Comparison of ENCODE assay signal across 1 cellular context in the genomic region with DNA sequence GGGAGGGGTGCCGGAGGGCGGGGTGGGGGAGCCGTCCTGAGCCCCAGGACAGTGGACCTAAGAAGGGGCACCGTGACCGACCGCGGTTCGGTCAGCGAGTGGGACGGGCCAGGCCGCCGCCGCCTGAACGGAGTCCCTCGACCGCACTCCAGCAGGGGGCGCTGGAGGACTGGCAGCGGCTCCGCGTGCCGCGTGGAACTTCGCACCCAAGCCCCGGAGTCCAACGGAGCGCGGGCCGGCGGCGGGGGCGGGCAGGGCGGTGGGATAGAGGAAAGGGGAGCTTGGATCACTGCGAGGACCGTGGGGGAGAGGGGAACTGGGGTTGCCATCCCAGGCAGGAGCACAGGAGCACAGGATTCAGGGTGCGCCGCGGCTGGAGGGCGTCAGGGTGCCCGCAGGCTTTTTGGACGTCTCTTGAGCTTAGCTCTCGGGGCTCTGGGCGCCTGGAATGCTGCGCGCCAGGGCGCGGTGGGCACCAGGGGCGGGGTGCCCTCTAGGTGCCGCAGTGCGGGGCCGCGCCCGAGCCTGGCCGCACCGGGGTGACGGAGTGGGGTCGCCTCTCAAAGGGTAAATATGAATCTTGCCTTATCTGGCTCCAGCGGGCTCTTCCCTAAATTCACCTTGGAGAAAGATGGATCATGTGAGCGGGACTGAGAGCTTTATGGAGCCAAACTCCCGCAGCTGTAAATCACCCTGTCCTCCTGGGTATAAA.
TF ChIP-seq lines count a peak whose summit lies in the region.

No MANE protein-coding gene starts in this region.

TF ChIP-seq in HepG2, 621 proteins besides CTCF, POLR2A, EP300 and RAD21 (continued from another document and continues in another):
- TF ChIP-seq, protein P1, sequence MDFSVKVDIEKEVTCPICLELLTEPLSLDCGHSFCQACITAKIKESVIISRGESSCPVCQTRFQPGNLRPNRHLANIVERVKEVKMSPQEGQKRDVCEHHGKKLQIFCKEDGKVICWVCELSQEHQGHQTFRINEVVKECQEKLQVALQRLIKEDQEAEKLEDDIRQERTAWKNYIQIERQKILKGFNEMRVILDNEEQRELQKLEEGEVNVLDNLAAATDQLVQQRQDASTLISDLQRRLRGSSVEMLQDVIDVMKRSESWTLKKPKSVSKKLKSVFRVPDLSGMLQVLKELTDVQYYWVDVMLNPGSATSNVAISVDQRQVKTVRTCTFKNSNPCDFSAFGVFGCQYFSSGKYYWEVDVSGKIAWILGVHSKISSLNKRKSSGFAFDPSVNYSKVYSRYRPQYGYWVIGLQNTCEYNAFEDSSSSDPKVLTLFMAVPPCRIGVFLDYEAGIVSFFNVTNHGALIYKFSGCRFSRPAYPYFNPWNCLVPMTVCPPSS (IDR thresholded peaks at IDR 0.05) = no peak
- TF ChIP-seq TMF1 (CRISPR knock-in tag; IDR thresholded peaks at IDR 0.05; ENCODE audit: low read depth) (0 out of 2 replicates have a peak, but pooled peaks have one; percentile 64), ZNF670 (CRISPR knock-in tag; IDR thresholded peaks at IDR 0.05; ENCODE audit: borderline replicate concordance) (no peak), GRHL1 (CRISPR knock-in tag; conservative IDR thresholded peaks at IDR 0.05) (no peak), TARDBP (CRISPR knock-in tag; IDR thresholded peaks at IDR 0.05) (no peak), MAF1 (CRISPR knock-in tag; IDR thresholded peaks at IDR 0.05; ENCODE audit: borderline replicate concordance) (no peak), ELF3 (CRISPR knock-in tag; IDR thresholded peaks at IDR 0.05) (peak; percentile 36; the same call in 1 of the 2 replicates), REXO4 (CRISPR knock-in tag; IDR thresholded peaks at IDR 0.05; ENCODE audit: borderline replicate concordance) (0 out of 2 replicates have a peak, but pooled peaks have one; percentile 81), ZNF382 (CRISPR knock-in tag; IDR thresholded peaks at IDR 0.05; ENCODE audit: borderline replicate concordance) (no peak), ZNF891 (CRISPR knock-in tag; IDR thresholded peaks at IDR 0.05) (no peak), TFE3 (CRISPR knock-in tag; IDR thresholded peaks at IDR 0.05) (0 out of 2 replicates have a peak, but pooled peaks have one; percentile 51), HMG20A (CRISPR knock-in tag; IDR thresholded peaks at IDR 0.05; ENCODE audit: borderline replicate concordance) (no peak), RFX3 (CRISPR knock-in tag; IDR thresholded peaks at IDR 0.05) (no peak), ETV5 (CRISPR knock-in tag; IDR thresholded peaks at IDR 0.05; ENCODE audit: borderline replicate concordance) (peak; percentile 34; the same call in 1 of the 2 replicates), AHDC1 (CRISPR knock-in tag; IDR thresholded peaks at IDR 0.05; ENCODE audit: borderline replicate concordance) (no peak), SNRNP70 (IDR thresholded peaks at IDR 0.05; ENCODE audit: low read depth, low read length) (no peak), NFIC (IDR thresholded peaks at IDR 0.05; ENCODE audit: low read length) (no peak), ZNF607 (CRISPR knock-in tag; IDR thresholded peaks at IDR 0.05; ENCODE audit: borderline replicate concordance) (no peak), ZNF430 (CRISPR knock-in tag; IDR thresholded peaks at IDR 0.05) (peak; percentile 50; the same call in 1 of the 2 replicates), KIAA2018 (CRISPR knock-in tag; IDR thresholded peaks at IDR 0.05; ENCODE audit: borderline replicate concordance) (no peak), FOSL1 (CRISPR knock-in tag; IDR thresholded peaks at IDR 0.05; ENCODE audit: borderline replicate concordance) (no peak), POLR2AphosphoS2 (IDR thresholded peaks at IDR 0.05; ENCODE audit: low read depth, low read length) (no peak), NR2F2 (IDR thresholded peaks at IDR 0.05; ENCODE audit: borderline replicate concordance, low read depth) (no peak), HIVEP1 (CRISPR knock-in tag; IDR thresholded peaks at IDR 0.05) (no peak), HOXA3 (CRISPR knock-in tag; IDR thresholded peaks at IDR 0.05) (peak; percentile 63; the same call in 1 of the 2 replicates), ZNF7 (CRISPR knock-in tag; IDR thresholded peaks at IDR 0.05) (no peak)
- TF ChIP-seq, protein P2, sequence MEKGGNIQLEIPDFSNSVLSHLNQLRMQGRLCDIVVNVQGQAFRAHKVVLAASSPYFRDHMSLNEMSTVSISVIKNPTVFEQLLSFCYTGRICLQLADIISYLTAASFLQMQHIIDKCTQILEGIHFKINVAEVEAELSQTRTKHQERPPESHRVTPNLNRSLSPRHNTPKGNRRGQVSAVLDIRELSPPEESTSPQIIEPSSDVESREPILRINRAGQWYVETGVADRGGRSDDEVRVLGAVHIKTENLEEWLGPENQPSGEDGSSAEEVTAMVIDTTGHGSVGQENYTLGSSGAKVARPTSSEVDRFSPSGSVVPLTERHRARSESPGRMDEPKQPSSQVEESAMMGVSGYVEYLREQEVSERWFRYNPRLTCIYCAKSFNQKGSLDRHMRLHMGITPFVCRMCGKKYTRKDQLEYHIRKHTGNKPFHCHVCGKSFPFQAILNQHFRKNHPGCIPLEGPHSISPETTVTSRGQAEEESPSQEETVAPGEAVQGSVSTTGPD (CRISPR knock-in tag; IDR thresholded peaks at IDR 0.05) = no peak
- TF ChIP-seq, protein P3, sequence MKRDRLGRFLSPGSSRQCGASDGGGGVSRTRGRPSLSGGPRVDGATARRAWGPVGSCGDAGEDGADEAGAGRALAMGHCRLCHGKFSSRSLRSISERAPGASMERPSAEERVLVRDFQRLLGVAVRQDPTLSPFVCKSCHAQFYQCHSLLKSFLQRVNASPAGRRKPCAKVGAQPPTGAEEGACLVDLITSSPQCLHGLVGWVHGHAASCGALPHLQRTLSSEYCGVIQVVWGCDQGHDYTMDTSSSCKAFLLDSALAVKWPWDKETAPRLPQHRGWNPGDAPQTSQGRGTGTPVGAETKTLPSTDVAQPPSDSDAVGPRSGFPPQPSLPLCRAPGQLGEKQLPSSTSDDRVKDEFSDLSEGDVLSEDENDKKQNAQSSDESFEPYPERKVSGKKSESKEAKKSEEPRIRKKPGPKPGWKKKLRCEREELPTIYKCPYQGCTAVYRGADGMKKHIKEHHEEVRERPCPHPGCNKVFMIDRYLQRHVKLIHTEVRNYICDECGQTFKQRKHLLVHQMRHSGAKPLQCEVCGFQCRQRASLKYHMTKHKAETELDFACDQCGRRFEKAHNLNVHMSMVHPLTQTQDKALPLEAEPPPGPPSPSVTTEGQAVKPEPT (CRISPR knock-in tag; IDR thresholded peaks at IDR 0.05; ENCODE audit: low read depth) = 0 out of 2 replicates have a peak, but pooled peaks have one; percentile 29
